1 cellular context compared by ENCODE assay signal in the genomic region with DNA sequence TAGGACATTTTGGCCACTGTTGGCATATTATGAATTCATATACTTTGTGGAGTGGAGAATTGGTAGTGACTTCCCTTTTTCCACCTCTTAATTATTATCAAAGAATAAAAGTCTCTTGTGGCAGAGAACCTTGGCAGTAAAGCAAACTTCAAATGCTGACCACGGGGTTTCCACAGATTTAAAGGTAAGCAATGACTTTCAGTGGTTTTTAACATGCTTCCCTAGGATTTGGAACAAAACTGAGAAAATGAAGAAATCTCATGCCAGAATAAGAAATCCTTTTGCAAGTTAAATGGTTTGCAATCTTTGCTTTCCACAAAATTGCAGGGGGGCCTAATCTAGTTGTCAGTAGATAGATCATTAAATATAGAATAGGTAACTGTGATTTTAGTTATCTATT.
TF ChIP-seq lines count a peak whose summit lies in the region.

No MANE protein-coding gene starts in this region.

TF ChIP-seq in GM23338, 12 proteins besides CTCF, POLR2A, EP300 and RAD21:
- no peak for TF ChIP-seq STAT1 (IDR thresholded peaks at IDR 0.05; ENCODE audit: unreplicated experiment)
- TF ChIP-seq, protein P1, sequence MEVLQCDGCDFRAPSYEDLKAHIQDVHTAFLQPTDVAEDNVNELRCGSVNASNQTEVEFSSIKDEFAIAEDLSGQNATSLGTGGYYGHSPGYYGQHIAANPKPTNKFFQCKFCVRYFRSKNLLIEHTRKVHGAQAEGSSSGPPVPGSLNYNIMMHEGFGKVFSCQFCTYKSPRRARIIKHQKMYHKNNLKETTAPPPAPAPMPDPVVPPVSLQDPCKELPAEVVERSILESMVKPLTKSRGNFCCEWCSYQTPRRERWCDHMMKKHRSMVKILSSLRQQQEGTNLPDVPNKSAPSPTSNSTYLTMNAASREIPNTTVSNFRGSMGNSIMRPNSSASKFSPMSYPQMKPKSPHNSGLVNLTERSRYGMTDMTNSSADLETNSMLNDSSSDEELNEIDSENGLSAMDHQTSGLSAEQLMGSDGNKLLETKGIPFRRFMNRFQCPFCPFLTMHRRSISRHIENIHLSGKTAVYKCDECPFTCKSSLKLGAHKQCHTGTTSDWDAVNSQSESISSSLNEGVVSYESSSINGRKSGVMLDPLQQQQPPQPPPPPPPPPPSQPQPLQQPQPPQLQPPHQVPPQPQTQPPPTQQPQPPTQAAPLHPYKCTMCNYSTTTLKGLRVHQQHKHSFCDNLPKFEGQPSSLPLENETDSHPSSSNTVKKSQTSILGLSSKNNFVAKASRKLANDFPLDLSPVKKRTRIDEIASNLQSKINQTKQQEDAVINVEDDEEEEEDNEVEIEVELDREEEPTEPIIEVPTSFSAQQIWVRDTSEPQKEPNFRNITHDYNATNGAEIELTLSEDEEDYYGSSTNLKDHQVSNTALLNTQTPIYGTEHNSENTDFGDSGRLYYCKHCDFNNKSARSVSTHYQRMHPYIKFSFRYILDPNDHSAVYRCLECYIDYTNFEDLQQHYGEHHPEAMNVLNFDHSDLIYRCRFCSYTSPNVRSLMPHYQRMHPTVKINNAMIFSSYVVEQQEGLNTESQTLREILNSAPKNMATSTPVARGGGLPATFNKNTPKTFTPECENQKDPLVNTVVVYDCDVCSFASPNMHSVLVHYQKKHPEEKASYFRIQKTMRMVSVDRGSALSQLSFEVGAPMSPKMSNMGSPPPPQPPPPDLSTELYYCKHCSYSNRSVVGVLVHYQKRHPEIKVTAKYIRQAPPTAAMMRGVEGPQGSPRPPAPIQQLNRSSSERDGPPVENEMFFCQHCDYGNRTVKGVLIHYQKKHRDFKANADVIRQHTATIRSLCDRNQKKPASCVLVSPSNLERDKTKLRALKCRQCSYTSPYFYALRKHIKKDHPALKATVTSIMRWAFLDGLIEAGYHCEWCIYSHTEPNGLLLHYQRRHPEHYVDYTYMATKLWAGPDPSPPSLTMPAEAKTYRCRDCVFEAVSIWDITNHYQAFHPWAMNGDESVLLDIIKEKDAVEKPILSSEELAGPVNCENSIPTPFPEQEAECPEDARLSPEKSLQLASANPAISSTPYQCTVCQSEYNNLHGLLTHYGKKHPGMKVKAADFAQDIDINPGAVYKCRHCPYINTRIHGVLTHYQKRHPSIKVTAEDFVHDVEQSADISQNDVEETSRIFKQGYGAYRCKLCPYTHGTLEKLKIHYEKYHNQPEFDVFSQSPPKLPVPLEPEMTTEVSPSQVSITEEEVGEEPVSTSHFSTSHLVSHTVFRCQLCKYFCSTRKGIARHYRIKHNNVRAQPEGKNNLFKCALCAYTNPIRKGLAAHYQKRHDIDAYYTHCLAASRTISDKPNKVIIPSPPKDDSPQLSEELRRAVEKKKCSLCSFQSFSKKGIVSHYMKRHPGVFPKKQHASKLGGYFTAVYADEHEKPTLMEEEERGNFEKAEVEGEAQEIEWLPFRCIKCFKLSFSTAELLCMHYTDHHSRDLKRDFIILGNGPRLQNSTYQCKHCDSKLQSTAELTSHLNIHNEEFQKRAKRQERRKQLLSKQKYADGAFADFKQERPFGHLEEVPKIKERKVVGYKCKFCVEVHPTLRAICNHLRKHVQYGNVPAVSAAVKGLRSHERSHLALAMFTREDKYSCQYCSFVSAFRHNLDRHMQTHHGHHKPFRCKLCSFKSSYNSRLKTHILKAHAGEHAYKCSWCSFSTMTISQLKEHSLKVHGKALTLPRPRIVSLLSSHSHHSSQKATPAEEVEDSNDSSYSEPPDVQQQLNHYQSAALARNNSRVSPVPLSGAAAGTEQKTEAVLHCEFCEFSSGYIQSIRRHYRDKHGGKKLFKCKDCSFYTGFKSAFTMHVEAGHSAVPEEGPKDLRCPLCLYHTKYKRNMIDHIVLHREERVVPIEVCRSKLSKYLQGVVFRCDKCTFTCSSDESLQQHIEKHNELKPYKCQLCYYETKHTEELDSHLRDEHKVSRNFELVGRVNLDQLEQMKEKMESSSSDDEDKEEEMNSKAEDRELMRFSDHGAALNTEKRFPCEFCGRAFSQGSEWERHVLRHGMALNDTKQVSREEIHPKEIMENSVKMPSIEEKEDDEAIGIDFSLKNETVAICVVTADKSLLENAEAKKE (CRISPR knock-in tag; IDR thresholded peaks at IDR 0.05): no peak
- no peak for TF ChIP-seq JUNB (IDR thresholded peaks at IDR 0.05; ENCODE audit: unreplicated experiment)
